ENCODE assay signal across 8 cellular contexts in genomic region chr1:42335050-42335808, GRCh38. TPM values are rescaled to one million over a fixed set of nuclear protein-coding genes. Genes with fewer than 3 reads are reported as not detected.
DNase-seq lines count a peak whose midpoint lies in the region; ATAC-seq and TF ChIP-seq lines count a peak whose summit lies in the region.

Gene FOXJ3, minus strand, starts transcription at chr1:42335235. Its CDS starts 24,142 bp downstream, at chr1:42311093.

- no peaks in the 10 kb centered on the region for H3K36me3 ChIP-seq in colonic mucosa

- ATAC-seq in HG03432 (IDR thresholded peaks at IDR 0.05; ENCODE audit: unreplicated experiment) (peak; percentile 80), left colon (peak; percentile 90)

- H3K27ac ChIP-seq in colonic mucosa: peak within 1 kb of the TSS; percentile 93

- DNase-seq in AML-193 (lab: John Stamatoyannopoulos, UW) (peak; percentile 76 to 77), NCI-H510A treated with DMSO at 0.1 percent for 48 hours (lab: John Stamatoyannopoulos, UW) (peak; percentile 88), colonic mucosa (peak; percentile 93), left colon (peak; percentile 89 to 96)
- peak; percentile 95 for DNase-seq in activated CD4-positive, alpha-beta T cell treated with anti-CD3 and anti-CD28 coated beads for 48 hours
- DNase-seq in stimulated activated CD4-positive, alpha-beta T cell treated with anti-CD3 and anti-CD28 coated beads, Interleukin-1b, Interleukin-23, amount 100 ng/mL, for 4 hours (ENCODE audit: low read depth in 2 of 2): peak; percentile 89 to 91

- no peaks in the 10 kb centered on the region for H3K9me3 ChIP-seq in colonic mucosa

- intact Hi-C loops in colonic mucosa (cut with DNase I) (loop anchor here (10.0 kb wide), 1 partner anchor 150 kb away; no protein-coding TSS in a partner anchor), left colon (cut with DNase I, micrococcal nuclease) (loop anchor here in 1 of 2 donors (10.0 kb wide), 1 partner anchor 120 kb away; the partner anchor contains the start of genes PPCS and ZMYND12)

- H3K4me1 ChIP-seq in colonic mucosa: peaks cover 16% of the 10 kb centered on the region

- peak within 1 kb of the TSS; percentile 91 for H3K4me3 ChIP-seq in colonic mucosa

- peak within 1 kb of the TSS; percentile 86 to 100 for H3K9ac ChIP-seq in colonic mucosa (ENCODE audit: low read depth in 2 of 2, low read length in 2 of 2)

- no peaks in the 10 kb centered on the region for H3K27me3 ChIP-seq in colonic mucosa

- TF ChIP-seq CTCF in colonic mucosa (IDR thresholded peaks at IDR 0.05): no peak

- peak; percentile 96 for TF ChIP-seq POLR2A in GM19193 (IDR thresholded peaks at IDR 0.05; ENCODE audit: extremely low read depth, insufficient read depth, insufficient read length)

RNA-seq across cellular contexts. Expression of gene FOXJ3, which starts in this region (rescaled TPM):
- 10 to 100 TPM; 39.9 to 44.8 TPM for total RNA-seq in colonic mucosa
- total RNA-seq in left colon: 10 to 100 TPM; 45.3 to 58.9 TPM

Comparison
In these comparisons a context has a peak if more than half of its experiments do, and no peak if none do; other contexts are left out.
1. Peak in every context shown above with its lines: DNase-seq, ATAC-seq, H3K4me3 ChIP-seq and H3K27ac ChIP-seq.